Comparison of ENCODE assay signal across 7 cellular contexts in genomic region chr1:41666991-41667631, GRCh38.
DNase-seq lines count a peak whose midpoint lies in the region; ATAC-seq and TF ChIP-seq lines count a peak whose summit lies in the region.

No MANE protein-coding gene starts in this region.

- DNase-seq in activated CD8-positive, alpha-beta memory T cell treated with anti-CD3 and anti-CD28 coated beads for 4 hours (ENCODE audit: low read depth in 2 of 2), result peak; percentile 33 to 64
- DNase-seq in kidney tubule cell (ENCODE audit: low spot score) (peak; percentile 19), NCI-H1105 (lab: John Stamatoyannopoulos, UW) (no peak), hepatocyte (ENCODE audit: low spot score) (no peak), retina (no peak)

- no peaks in the 10 kb centered on the region for H4K20me1 ChIP-seq in hepatocyte (ENCODE audit: insufficient read depth, poor library complexity, severe bottlenecking)

- H3K4me2 ChIP-seq in hepatocyte, result no peak overlapping the region

- no peak overlapping the region for H3K4me3 ChIP-seq in hepatocyte

- 77% methylated on average over 3 of the region's 3 CpGs for WGBS in hepatocyte (ENCODE audit: low lambda C conversion rate, missing lambda C conversion rate)

- H3K27ac ChIP-seq in hepatocyte, result no peak overlapping the region

- no peak for TF ChIP-seq CTCF in hepatocyte (IDR thresholded peaks at IDR 0.05; ENCODE audit: poor library complexity)

- ATAC-seq in GM19043 (IDR thresholded peaks at IDR 0.05; ENCODE audit: low read depth, unreplicated experiment), result peak; percentile 48
- ATAC-seq in HG03469 (IDR thresholded peaks at IDR 0.05; ENCODE audit: unreplicated experiment), result peak; percentile 34

- H3K9me3 ChIP-seq in hepatocyte (ENCODE audit: low read depth), result no peaks in the 10 kb centered on the region

- H3K79me2 ChIP-seq in hepatocyte, result no peaks in the 10 kb centered on the region

- H3K36me3 ChIP-seq in hepatocyte (replicated peaks; ENCODE audit: insufficient read depth, low read depth), result no peaks in the 10 kb centered on the region

- H3K9me2 ChIP-seq in hepatocyte (replicated peaks; ENCODE audit: insufficient read depth), result no peaks in the 10 kb centered on the region

- no peaks in the 10 kb centered on the region for H3K27me3 ChIP-seq in hepatocyte

- no peak overlapping the region for H2AFZ ChIP-seq in hepatocyte

- peaks cover 11% of the 10 kb centered on the region for H3K4me1 ChIP-seq in hepatocyte (ENCODE audit: insufficient read depth)

Comparison
In these comparisons a context has a peak if more than half of its experiments do, and no peak if none do; other contexts are left out.
1. DNase-seq: peak in activated CD8-positive, alpha-beta memory T cell treated with anti-CD3 and anti-CD28 coated beads for 4 hours (2 of 2) and kidney tubule cell (single experiment); none in NCI-H1105 (single experiment), hepatocyte (single experiment) and retina (single experiment).